In genomic region chr17:80447790-80448189, GRCh38 we compare ENCODE assay signal across 30 cellular contexts.
"Had no signal": no experiment of that assay in that cellular context is flagged by ENCODE, and none has a peak within 500 bp of the region (broad histone marks: within the 10 kb centered on the region; RNA-seq: fewer than 3 reads in every experiment).

No MANE protein-coding gene starts in this region.

- FAIRE-seq: astrocyte, TTC549 had no signal

- H3K4me3 ChIP-seq: adrenal gland, body of pancreas, MG63, Peyer's patch, SJSA1 had no signal

- H3K36me3 ChIP-seq: adrenal gland, MG63, Peyer's patch, SJSA1 had no signal

- H3K4me2 ChIP-seq: SK-N-SH had no signal

- H3K9ac ChIP-seq: SK-N-SH had no signal

- ATAC-seq: activated T-cell treated with anti-CD3 and anti-CD28 coated beads, Interleukin-2, amount 50 U/mL, for 4 hours; PC-3 had no signal

- DNase-seq: activated B cell treated with CpG ODN at 0.5 μM for 24 hours; activated CD4-positive, alpha-beta memory T cell treated with anti-CD3 and anti-CD28 coated beads for 36 hours; activated CD4-positive, alpha-beta T cell treated with anti-CD3 and anti-CD28 coated beads for 4 hours; activated CD4-positive, alpha-beta T cell treated with anti-CD3 and anti-CD28 coated beads, Interleukin-2, amount 50 U/mL, for 1 hour; activated CD4-positive, CD25-positive, alpha-beta regulatory T cell treated with anti-CD3 and anti-CD28 coated beads, Interleukin-2, amount 50 U/mL, for 72 hours; activated CD8-positive, alpha-beta memory T cell treated with anti-CD3 and anti-CD28 coated beads, Interleukin-2, amount 50 U/mL, for 4 hours; activated gamma-delta T cell treated with Interleukin-2 at 50 U/mL for 16 hours; activated naive CD4-positive, alpha-beta T cell treated with anti-CD3 and anti-CD28 coated beads for 36 hours; activated T-cell treated with anti-CD3 and anti-CD28 coated beads for 4 hours; activated T-cell treated with anti-CD3 and anti-CD28 coated beads, Interleukin-2, amount 50 U/mL, for 4 hours; central memory CD4-positive, alpha-beta T cell; Karpas-422; MG63; NCI-H1048; NCI-H1105 treated with DMSO at 0.1 percent for 48 hours; NCI-H1436 treated with DMSO at 0.1 percent for 48 hours; NCI-H1694 treated with DMSO at 0.1 percent for 48 hours; NCI-H2029; NCI-H345; NCI-H526; NCI-H748 treated with DMSO at 0.1 percent for 48 hours; NK-92 treated with Interleukin-12 subunit alpha and Interleukin-12 subunit beta, amount 100 ng/mL, for 24 hours; PC-3; Peyer's patch; SK-N-SH had no signal

- H3K27me3 ChIP-seq: adrenal gland, body of pancreas, MG63, Peyer's patch, SJSA1 had no signal

- H3K9me3 ChIP-seq: adrenal gland, body of pancreas, MG63, Peyer's patch, SJSA1, SK-N-SH had no signal

- H3K27ac ChIP-seq: Peyer's patch, SJSA1 had no signal
